Comparison of ENCODE assay signal across 1 cellular context in the genomic region with DNA sequence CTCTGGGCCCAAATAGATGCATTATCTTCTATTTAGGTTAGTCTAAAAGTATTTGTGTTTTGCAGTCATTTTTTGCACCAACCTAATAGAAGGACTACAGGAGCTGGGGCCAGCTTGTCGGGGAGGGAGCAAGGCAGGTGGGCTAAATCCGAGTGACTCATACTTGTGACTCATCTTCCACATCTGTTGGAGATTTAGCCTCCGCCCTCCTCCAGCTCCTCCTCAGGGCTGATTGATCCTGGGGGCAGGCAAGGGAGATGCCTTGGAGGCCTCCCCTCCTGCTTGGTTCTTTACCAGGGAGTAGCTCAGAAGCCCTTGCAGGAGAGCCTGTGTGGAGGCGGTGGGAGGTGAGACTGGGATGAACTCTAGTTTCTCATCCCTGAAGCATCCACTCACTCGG.
A peak's percentile ranks its signal among the peaks of the same experiment; 100 is the strongest.
TF ChIP-seq lines count a peak whose summit lies in the region.

No MANE protein-coding gene starts in this region.

TF ChIP-seq in SK-N-SH, 30 proteins besides CTCF, POLR2A, EP300 and RAD21:
- TF ChIP-seq SIN3A (IDR thresholded peaks at IDR 0.05; ENCODE audit: borderline replicate concordance, low read depth, low read length) (0 out of 2 replicates have a peak, but pooled peaks have one; percentile 34), TCF12 (IDR thresholded peaks at IDR 0.05) (peak; percentile 92), JUND (IDR thresholded peaks at IDR 0.05) (peak; percentile 95), CHD2 (IDR thresholded peaks at IDR 0.05; ENCODE audit: low read length, partially characterized antibody) (no peak), FOSL2 (IDR thresholded peaks at IDR 0.05; ENCODE audit: borderline replicate concordance, low read depth) (peak; percentile 94), NFIC (IDR thresholded peaks at IDR 0.05; ENCODE audit: borderline replicate concordance) (no peak)
- TF ChIP-seq, protein P1, sequence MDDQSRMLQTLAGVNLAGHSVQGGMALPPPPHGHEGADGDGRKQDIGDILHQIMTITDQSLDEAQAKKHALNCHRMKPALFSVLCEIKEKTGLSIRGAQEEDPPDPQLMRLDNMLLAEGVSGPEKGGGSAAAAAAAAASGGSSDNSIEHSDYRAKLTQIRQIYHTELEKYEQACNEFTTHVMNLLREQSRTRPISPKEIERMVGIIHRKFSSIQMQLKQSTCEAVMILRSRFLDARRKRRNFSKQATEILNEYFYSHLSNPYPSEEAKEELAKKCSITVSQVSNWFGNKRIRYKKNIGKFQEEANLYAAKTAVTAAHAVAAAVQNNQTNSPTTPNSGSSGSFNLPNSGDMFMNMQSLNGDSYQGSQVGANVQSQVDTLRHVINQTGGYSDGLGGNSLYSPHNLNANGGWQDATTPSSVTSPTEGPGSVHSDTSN (IDR thresholded peaks at IDR 0.05) = peak; percentile 38; the same call in 1 of the 2 replicates
